Comparison of ENCODE assay signal across 1 cellular context in the genomic region with DNA sequence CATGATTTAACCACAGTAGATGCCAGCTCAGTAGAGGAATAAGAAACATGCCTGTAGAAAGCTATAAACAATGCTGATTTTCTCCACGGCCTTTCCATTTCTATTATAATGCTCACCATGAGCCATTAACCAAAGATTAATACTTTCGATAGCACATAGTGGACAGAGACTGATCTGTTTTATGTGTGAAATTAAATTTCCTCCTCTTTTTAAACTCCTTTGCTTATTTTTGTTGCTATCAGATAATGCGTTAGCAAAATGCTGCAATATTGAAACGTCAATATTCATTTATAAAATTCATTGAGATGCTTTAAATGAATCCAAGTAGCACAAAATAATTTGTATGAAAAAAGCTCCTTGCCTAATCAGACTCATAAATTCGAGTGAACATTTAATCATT.
TF ChIP-seq lines count a peak whose summit lies in the region.

No MANE protein-coding gene starts in this region.

TF ChIP-seq in SK-N-SH treated with all-trans-retinoic acid at 6 μM for 48 hours, 23 proteins besides CTCF, POLR2A, EP300 and RAD21 (continued from another document):
- TF ChIP-seq PPARA (CRISPR knock-in tag; IDR thresholded peaks at IDR 0.05; ENCODE audit: borderline replicate concordance) (no peak), ZFP3 (CRISPR knock-in tag; IDR thresholded peaks at IDR 0.05) (no peak), ARNTL (CRISPR knock-in tag; IDR thresholded peaks at IDR 0.05; ENCODE audit: borderline replicate concordance, low read depth) (no peak), CSDC2 (CRISPR knock-in tag; IDR thresholded peaks at IDR 0.05) (no peak), ZFP30 (CRISPR knock-in tag; IDR thresholded peaks at IDR 0.05) (no peak), ZNF8 (CRISPR knock-in tag; IDR thresholded peaks at IDR 0.05) (peak; percentile 49; the same call in 1 of the 2 replicates), OSR1 (CRISPR knock-in tag; IDR thresholded peaks at IDR 0.05) (no peak), ZNF70 (CRISPR knock-in tag; IDR thresholded peaks at IDR 0.05) (0 out of 2 replicates have a peak, but pooled peaks have one; percentile 17), ZNF565 (CRISPR knock-in tag; conservative IDR thresholded peaks at IDR 0.05; ENCODE audit: low read depth) (no peak), ZC3H10 (CRISPR knock-in tag; IDR thresholded peaks at IDR 0.05) (no peak), SNAI2 (CRISPR knock-in tag; IDR thresholded peaks at IDR 0.05) (no peak), TCF4 (CRISPR knock-in tag; IDR thresholded peaks at IDR 0.05; ENCODE audit: borderline replicate concordance) (peak; percentile 78), GLIS3 (CRISPR knock-in tag; IDR thresholded peaks at IDR 0.05) (no peak)
- TF ChIP-seq, protein P1, sequence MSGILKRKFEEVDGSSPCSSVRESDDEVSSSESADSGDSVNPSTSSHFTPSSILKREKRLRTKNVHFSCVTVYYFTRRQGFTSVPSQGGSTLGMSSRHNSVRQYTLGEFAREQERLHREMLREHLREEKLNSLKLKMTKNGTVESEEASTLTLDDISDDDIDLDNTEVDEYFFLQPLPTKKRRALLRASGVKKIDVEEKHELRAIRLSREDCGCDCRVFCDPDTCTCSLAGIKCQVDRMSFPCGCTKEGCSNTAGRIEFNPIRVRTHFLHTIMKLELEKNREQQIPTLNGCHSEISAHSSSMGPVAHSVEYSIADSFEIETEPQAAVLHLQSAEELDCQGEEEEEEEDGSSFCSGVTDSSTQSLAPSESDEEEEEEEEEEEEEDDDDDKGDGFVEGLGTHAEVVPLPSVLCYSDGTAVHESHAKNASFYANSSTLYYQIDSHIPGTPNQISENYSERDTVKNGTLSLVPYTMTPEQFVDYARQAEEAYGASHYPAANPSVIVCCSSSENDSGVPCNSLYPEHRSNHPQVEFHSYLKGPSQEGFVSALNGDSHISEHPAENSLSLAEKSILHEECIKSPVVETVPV (CRISPR knock-in tag; IDR thresholded peaks at IDR 0.05), result peak; percentile 42; the same call in 1 of the 2 replicates
- TF ChIP-seq, protein P2, sequence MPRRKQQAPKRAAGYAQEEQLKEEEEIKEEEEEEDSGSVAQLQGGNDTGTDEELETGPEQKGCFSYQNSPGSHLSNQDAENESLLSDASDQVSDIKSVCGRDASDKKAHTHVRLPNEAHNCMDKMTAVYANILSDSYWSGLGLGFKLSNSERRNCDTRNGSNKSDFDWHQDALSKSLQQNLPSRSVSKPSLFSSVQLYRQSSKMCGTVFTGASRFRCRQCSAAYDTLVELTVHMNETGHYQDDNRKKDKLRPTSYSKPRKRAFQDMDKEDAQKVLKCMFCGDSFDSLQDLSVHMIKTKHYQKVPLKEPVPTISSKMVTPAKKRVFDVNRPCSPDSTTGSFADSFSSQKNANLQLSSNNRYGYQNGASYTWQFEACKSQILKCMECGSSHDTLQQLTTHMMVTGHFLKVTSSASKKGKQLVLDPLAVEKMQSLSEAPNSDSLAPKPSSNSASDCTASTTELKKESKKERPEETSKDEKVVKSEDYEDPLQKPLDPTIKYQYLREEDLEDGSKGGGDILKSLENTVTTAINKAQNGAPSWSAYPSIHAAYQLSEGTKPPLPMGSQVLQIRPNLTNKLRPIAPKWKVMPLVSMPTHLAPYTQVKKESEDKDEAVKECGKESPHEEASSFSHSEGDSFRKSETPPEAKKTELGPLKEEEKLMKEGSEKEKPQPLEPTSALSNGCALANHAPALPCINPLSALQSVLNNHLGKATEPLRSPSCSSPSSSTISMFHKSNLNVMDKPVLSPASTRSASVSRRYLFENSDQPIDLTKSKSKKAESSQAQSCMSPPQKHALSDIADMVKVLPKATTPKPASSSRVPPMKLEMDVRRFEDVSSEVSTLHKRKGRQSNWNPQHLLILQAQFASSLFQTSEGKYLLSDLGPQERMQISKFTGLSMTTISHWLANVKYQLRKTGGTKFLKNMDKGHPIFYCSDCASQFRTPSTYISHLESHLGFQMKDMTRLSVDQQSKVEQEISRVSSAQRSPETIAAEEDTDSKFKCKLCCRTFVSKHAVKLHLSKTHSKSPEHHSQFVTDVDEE (CRISPR knock-in tag; IDR thresholded peaks at IDR 0.05), result 0 out of 2 replicates have a peak, but pooled peaks have one; percentile 43
- TF ChIP-seq, protein P3, sequence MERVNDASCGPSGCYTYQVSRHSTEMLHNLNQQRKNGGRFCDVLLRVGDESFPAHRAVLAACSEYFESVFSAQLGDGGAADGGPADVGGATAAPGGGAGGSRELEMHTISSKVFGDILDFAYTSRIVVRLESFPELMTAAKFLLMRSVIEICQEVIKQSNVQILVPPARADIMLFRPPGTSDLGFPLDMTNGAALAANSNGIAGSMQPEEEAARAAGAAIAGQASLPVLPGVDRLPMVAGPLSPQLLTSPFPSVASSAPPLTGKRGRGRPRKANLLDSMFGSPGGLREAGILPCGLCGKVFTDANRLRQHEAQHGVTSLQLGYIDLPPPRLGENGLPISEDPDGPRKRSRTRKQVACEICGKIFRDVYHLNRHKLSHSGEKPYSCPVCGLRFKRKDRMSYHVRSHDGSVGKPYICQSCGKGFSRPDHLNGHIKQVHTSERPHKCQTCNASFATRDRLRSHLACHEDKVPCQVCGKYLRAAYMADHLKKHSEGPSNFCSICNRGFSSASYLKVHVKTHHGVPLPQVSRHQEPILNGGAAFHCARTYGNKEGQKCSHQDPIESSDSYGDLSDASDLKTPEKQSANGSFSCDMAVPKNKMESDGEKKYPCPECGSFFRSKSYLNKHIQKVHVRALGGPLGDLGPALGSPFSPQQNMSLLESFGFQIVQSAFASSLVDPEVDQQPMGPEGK (CRISPR knock-in tag; IDR thresholded peaks at IDR 0.05; ENCODE audit: borderline replicate concordance), result no peak
- TF ChIP-seq, protein P4, sequence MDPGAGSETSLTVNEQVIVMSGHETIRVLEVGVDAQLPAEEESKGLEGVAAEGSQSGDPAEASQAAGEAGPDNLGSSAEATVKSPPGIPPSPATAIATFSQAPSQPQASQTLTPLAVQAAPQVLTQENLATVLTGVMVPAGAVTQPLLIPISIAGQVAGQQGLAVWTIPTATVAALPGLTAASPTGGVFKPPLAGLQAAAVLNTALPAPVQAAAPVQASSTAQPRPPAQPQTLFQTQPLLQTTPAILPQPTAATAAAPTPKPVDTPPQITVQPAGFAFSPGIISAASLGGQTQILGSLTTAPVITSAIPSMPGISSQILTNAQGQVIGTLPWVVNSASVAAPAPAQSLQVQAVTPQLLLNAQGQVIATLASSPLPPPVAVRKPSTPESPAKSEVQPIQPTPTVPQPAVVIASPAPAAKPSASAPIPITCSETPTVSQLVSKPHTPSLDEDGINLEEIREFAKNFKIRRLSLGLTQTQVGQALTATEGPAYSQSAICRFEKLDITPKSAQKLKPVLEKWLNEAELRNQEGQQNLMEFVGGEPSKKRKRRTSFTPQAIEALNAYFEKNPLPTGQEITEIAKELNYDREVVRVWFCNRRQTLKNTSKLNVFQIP (CRISPR knock-in tag; IDR thresholded peaks at IDR 0.05; ENCODE audit: borderline replicate concordance, low read depth), result no peak
